In the genomic region with DNA sequence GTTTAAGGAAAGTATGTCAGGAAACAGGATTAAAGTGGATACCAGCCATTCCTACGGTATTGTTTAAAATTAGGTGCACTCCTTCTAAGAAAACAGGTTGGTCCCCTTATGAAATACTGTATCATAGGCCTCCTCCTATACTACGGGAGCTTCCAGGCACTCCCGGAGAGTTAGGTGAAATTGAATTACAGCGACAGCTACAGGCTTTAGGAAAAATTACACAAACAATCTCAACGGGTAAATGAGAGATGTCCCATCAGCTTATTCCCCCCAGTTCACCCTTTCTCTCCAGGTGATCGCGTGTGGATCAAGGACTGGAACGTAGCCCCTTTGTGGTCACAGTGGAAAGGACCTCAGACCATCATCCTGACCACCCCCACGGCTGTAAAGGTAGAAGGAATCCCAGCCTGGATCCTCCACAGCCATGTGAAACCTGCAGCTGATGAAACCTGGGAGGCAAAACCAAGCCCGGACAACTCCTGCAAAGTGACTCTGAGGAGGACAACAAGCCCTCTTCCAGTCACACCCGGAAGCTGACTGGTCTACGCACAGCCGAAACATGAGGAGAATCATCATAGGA, we compare ENCODE assay signal across 15 cellular contexts. TPM values are rescaled to one million over a fixed set of nuclear protein-coding genes. Genes with fewer than 3 reads are reported as not detected.
DNase-seq lines count a peak whose midpoint lies in the region; ATAC-seq and TF ChIP-seq lines count a peak whose summit lies in the region.
"Had no signal": no experiment of that assay in that cellular context is flagged by ENCODE, and none has a peak within 500 bp of the region (broad histone marks: within the 10 kb centered on the region; RNA-seq: fewer than 3 reads in every experiment).

No MANE protein-coding gene starts in this region.

- no peaks in the 10 kb centered on the region for H3K9me3 Mint-ChIP-seq in glutamatergic neuron (ENCODE audit: unreplicated experiment)
- H3K9me3 Mint-ChIP-seq: stimulated activated naive CD8-positive, alpha-beta T cell treated with anti-CD3 and anti-CD28 coated beads, Interleukin-15, amount 100 ng/mL, for 72 hours had no signal

- H3K4me3 ChIP-seq in cardiac muscle cell (no peak overlapping the region), Peyer's patch (no peak overlapping the region), smooth muscle cell (no peak overlapping the region), tibial nerve (no peak overlapping the region)

- no peak for TF ChIP-seq EP300 in tibial nerve (IDR thresholded peaks at IDR 0.05)

- TF ChIP-seq CTCF in cardiac muscle cell (IDR thresholded peaks at IDR 0.05; ENCODE audit: low read depth, low read length), result peak; percentile 40
- peak in 4 of 6 experiments; percentile 9 to 40 (median 17) for TF ChIP-seq CTCF in Peyer's patch (IDR thresholded peaks at IDR 0.05)
- TF ChIP-seq CTCF in glutamatergic neuron (IDR thresholded peaks at IDR 0.05; ENCODE audit: partially characterized antibody, unreplicated experiment), result peak; percentile 26
- TF ChIP-seq CTCF in smooth muscle cell (IDR thresholded peaks at IDR 0.05; ENCODE audit: borderline replicate concordance, insufficient read depth, poor library complexity, severe bottlenecking), result peak; percentile 26
- peak in 1 of 5 experiments; percentile 17 for TF ChIP-seq CTCF in tibial nerve (IDR thresholded peaks at IDR 0.05)

- H3F3A ChIP-seq in smooth muscle cell (ENCODE audit: low read depth), result no peaks in the 10 kb centered on the region

- intact Hi-C loops in left ventricle myocardium superior (cut with micrococcal nuclease), result no loop called here

- H3K36me3 Mint-ChIP-seq in glutamatergic neuron (ENCODE audit: unreplicated experiment), result no peaks in the 10 kb centered on the region

- H3K27me3 Mint-ChIP-seq in glutamatergic neuron (ENCODE audit: unreplicated experiment), result no peaks in the 10 kb centered on the region

- no peak overlapping the region for H3K9ac ChIP-seq in smooth muscle cell (ENCODE audit: low read depth)

- ATAC-seq in left ventricle myocardium superior, result no peak
- ATAC-seq: stimulated activated naive CD8-positive, alpha-beta T cell treated with anti-CD3 and anti-CD28 coated beads, Interleukin-15, amount 100 ng/mL, for 72 hours had no signal

- TF ChIP-seq POLR2A in Peyer's patch (IDR thresholded peaks at IDR 0.05), result no peak
- no peak for TF ChIP-seq POLR2A in tibial nerve (IDR thresholded peaks at IDR 0.05)

- H3K27ac ChIP-seq in cardiac muscle cell (no peak overlapping the region), Peyer's patch (no peak overlapping the region), smooth muscle cell (ENCODE audit: low read depth) (no peak overlapping the region), tibial nerve (no peak overlapping the region)

- no peak overlapping the region for H3K27ac Mint-ChIP-seq in glutamatergic neuron (ENCODE audit: unreplicated experiment)
- H3K27ac Mint-ChIP-seq: stimulated activated naive CD8-positive, alpha-beta T cell treated with anti-CD3 and anti-CD28 coated beads, Interleukin-15, amount 100 ng/mL, for 72 hours had no signal

- no peak overlapping the region for H2AFZ ChIP-seq in smooth muscle cell (ENCODE audit: low read depth)

- H3K27me3 ChIP-seq in cardiac muscle cell (no peaks in the 10 kb centered on the region), Peyer's patch (no peaks in the 10 kb centered on the region), smooth muscle cell (ENCODE audit: low read depth) (no peaks in the 10 kb centered on the region), tibial nerve (no peaks in the 10 kb centered on the region)

- no peaks in the 10 kb centered on the region for H3K4me1 Mint-ChIP-seq in glutamatergic neuron (ENCODE audit: low read depth, unreplicated experiment)
- H3K4me1 Mint-ChIP-seq: stimulated activated naive CD8-positive, alpha-beta T cell treated with anti-CD3 and anti-CD28 coated beads, Interleukin-15, amount 100 ng/mL, for 72 hours had no signal

- peak; percentile 12 to 17 for DNase-seq in cardiac muscle cell (ENCODE audit: low read depth in 1 of 2, low spot score in 1 of 2)
- DNase-seq in left ventricle myocardium superior, result no peak
- DNase-seq in Peyer's patch, result no peak
- DNase-seq in glutamatergic neuron, result no peak
- DNase-seq in smooth muscle cell (lab: John Stamatoyannopoulos, UW; ENCODE audit: unreplicated experiment), result no peak
- DNase-seq in G401 (ENCODE audit: low spot score), result no peak
- DNase-seq in tibial nerve (ENCODE audit: low spot score in 2 of 2), result no peak
- DNase-seq in NCI-H1436 treated with DMSO at 0.1 percent for 48 hours (lab: John Stamatoyannopoulos, UW), result no peak
- DNase-seq: AML-193; amniotic stem cell; NCI-H1092; NCI-H774; stimulated activated CD4-positive, alpha-beta T cell treated with anti-CD3 and anti-CD28 coated beads, Interleukin-2, amount 100 ng/mL, for 48 hours; stimulated activated naive CD8-positive, alpha-beta T cell treated with anti-CD3 and anti-CD28 coated beads, Interleukin-15, amount 100 ng/mL, for 72 hours; T1000 had no signal

- H3K4me1 ChIP-seq in cardiac muscle cell (ENCODE audit: low read depth), result no peaks in the 10 kb centered on the region
- H3K4me1 ChIP-seq in Peyer's patch, result no peaks in the 10 kb centered on the region
- no peaks in the 10 kb centered on the region for H3K4me1 ChIP-seq in smooth muscle cell (ENCODE audit: low read depth)
- no peaks in the 10 kb centered on the region for H3K4me1 ChIP-seq in tibial nerve

- no peak overlapping the region for H3K4me3 Mint-ChIP-seq in glutamatergic neuron (ENCODE audit: unreplicated experiment)
- H3K4me3 Mint-ChIP-seq: stimulated activated naive CD8-positive, alpha-beta T cell treated with anti-CD3 and anti-CD28 coated beads, Interleukin-15, amount 100 ng/mL, for 72 hours had no signal

- H3K79me2 ChIP-seq in smooth muscle cell (ENCODE audit: low read depth), result no peaks in the 10 kb centered on the region

- WGBS in smooth muscle cell (ENCODE audit: low lambda C conversion rate), result 56% methylated on average over 13 of the region's 13 CpGs
- WGBS in tibial nerve, 2 donors, result 50 to 55% methylated on average over 13 of the region's 13 CpGs

- no peaks in the 10 kb centered on the region for H4K20me1 ChIP-seq in smooth muscle cell (ENCODE audit: low read depth)

- in situ Hi-C loops in G401 (cut with HindIII; ENCODE audit: low sequenced_read_pairs), result no loop called here

- no peaks in the 10 kb centered on the region for H3K36me3 ChIP-seq in cardiac muscle cell
- no peaks in the 10 kb centered on the region for H3K36me3 ChIP-seq in Peyer's patch
- H3K36me3 ChIP-seq in smooth muscle cell (ENCODE audit: low read depth), result no peaks in the 10 kb centered on the region
- H3K36me3 ChIP-seq in tibial nerve, result no peaks in the 10 kb centered on the region

- H3K4me2 ChIP-seq in smooth muscle cell, result no peak overlapping the region

- H3K9me3 ChIP-seq in cardiac muscle cell (ENCODE audit: low read depth) (no peaks in the 10 kb centered on the region), Peyer's patch (no peaks in the 10 kb centered on the region), smooth muscle cell (replicated peaks; ENCODE audit: low read depth) (no peaks in the 10 kb centered on the region), tibial nerve (no peaks in the 10 kb centered on the region)

RNA-seq across cellular contexts. Expression of gene GHITM, which starts 25.1 kb away (rescaled TPM):
- total RNA-seq in cardiac muscle cell (213 and 332 TPM in 2 replicates), left ventricle myocardium superior (425 TPM), Peyer's patch (100 to 1,000 TPM; 111 to 270 (median 143) TPM), glutamatergic neuron (ENCODE audit: unreplicated experiment) (120 TPM), smooth muscle cell (160 and 171 TPM in 2 replicates), tibial nerve (100 to 1,000 TPM in 2 of 4 donors, 10 to 100 TPM in 2; 77.3 to 150 (median 105) TPM)
- polyA plus RNA-seq in cardiac muscle cell (298 and 409 TPM in 2 replicates), smooth muscle cell (147 and 160 TPM in 2 replicates)
- 165 and 197 TPM in 2 replicates for total RNA-seq in G401 (2014; rRNA removed; shearing (Covaris generic))

RNA-seq across cellular contexts. Expression of gene GPR15LG, which starts 59.4 kb away (rescaled TPM):
- total RNA-seq in cardiac muscle cell (not detected in 2 replicates), left ventricle myocardium superior (not detected), Peyer's patch (10 to 100 TPM; 23.1 to 83.2 (median 52.2) TPM), glutamatergic neuron (ENCODE audit: unreplicated experiment) (not detected), smooth muscle cell (0.45 and 1.6 TPM in 2 replicates), tibial nerve (not detected)
- polyA plus RNA-seq in cardiac muscle cell (not detected in 2 replicates), smooth muscle cell (0.49 TPM in 1 of 2 replicates, not detected in the other)
- total RNA-seq in G401 (2014; rRNA removed; shearing (Covaris generic)), result not detected in 2 replicates

Comparison
In these comparisons a context has a peak if more than half of its experiments do, and no peak if none do; other contexts are left out.
1. DNase-seq: peak in cardiac muscle cell (2 of 2); none in left ventricle myocardium superior (single experiment), Peyer's patch (0 of 3), glutamatergic neuron (single experiment), smooth muscle cell (single experiment), G401 (single experiment), tibial nerve (0 of 2) and NCI-H1436 treated with DMSO at 0.1 percent for 48 hours (single experiment).